Comparison of ENCODE assay signal across 7 cellular contexts in the genomic region with DNA sequence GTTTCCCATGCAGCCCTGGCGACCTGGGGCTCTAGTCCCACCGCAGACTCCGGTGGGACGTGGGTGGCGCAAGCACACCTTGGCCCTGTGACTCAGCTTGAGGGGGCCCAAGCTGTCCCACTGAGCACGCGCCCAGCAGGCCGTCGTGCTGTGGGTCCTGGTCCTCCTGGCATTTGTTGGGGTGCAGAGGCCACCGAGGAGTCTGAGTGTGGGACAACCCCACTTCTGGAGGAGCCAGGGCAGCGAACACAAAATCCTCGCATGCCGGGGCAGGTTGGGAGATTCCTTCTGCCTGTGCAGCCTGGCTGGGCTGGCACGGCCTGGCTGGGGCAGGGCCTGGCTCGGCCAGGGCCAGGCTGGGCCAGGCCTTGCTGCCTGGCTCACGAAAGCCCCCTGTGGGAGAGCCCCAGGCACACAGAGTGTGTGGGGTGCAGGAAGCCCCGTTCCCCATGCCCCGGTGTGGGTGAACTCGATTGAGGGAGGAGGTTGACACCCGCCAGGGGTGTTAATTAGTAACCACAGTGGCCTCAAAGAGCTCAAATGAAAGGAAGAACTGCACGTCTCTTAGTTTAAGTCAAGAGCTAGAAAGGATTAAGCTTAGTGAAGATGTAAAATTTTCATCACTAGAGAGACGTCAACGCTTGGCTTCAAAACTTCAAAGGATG.
"Had no signal": no experiment of that assay in that cellular context is flagged by ENCODE, and none has a peak within 500 bp of the region (broad histone marks: within the 10 kb centered on the region; RNA-seq: fewer than 3 reads in every experiment).

No MANE protein-coding gene starts in this region.

- H3K36me3 Mint-ChIP-seq: IgD-negative memory B cell had no signal

- DNase-seq: GOT3, H7, HCEC 1CT, KBM-7 had no signal

- H3K27ac Mint-ChIP-seq: IgD-negative memory B cell had no signal

- ATAC-seq: HepG2 had no signal

- H3K4me1 Mint-ChIP-seq: IgD-negative memory B cell had no signal

- H3K27ac ChIP-seq: HL-60 had no signal

- H3K27me3 Mint-ChIP-seq: IgD-negative memory B cell had no signal
